ENCODE assay signal across 15 cellular contexts in the genomic region with DNA sequence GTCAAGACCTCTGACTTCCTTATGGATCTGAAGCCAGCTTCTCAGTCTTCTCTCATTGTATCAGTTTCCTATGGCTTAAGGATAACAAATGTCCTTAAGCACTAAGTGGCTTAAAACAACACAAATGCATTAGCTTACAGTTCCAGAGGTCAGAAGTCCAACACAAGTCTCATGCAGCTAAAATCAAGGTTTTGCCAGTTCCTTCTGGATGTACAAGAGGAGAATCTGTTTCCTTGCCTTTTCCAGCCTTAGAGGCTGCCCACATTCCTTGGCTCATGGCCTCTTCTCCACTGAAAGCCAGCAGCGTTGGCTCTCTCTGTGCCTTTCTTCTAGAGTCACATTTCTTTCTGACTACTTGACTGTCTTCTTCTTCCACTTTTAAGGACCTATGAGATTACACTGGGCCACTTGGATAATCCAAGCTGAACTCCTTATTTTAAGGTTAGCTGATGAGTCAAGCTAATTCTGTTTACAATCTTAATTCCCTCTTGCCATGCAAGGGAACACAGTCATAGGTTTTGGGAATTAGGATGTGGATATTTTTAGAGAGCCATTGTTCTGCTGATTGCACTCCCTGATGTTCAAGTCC.
DNase-seq lines count a peak whose midpoint lies in the region; ATAC-seq lines count a peak whose summit lies in the region.
"Had no signal": no experiment of that assay in that cellular context is flagged by ENCODE, and none has a peak within 500 bp of the region (broad histone marks: within the 10 kb centered on the region; RNA-seq: fewer than 3 reads in every experiment).

No MANE protein-coding gene starts in this region.

- H3K9me3 Mint-ChIP-seq in activated naive CD8-positive, alpha-beta T cell treated with anti-CD3 and anti-CD28 coated beads, Interleukin-2, amount 10 ng/mL, durations not matched to agents 7 days and 5 days, result no peaks in the 10 kb centered on the region
- H3K9me3 Mint-ChIP-seq in memory B cell, result no peaks in the 10 kb centered on the region
- H3K9me3 Mint-ChIP-seq: activated T-helper 17 cell treated with anti-CD3 and anti-CD28 coated beads, Interleukin-2, amount 50 U/mL, for 72 hours had no signal

- H3K27ac ChIP-seq in BLaER1 treated with 17β-estradiol and CSF1 and Interleukin-3, amounts not matched to agents 10 nM and 100 nM, result peak overlapping the region in 3 of 11 experiments; percentile 9 to 41 (median 30); a peak in 3 of 22 replicates
- H3K27ac ChIP-seq in mesendoderm (ENCODE audit: low read depth, low read length), result no peak overlapping the region

- peaks cover 40 to 57% (median 50%) of the 10 kb centered on the region in 10 experiments for H3K4me1 ChIP-seq in BLaER1 treated with 17β-estradiol and CSF1 and Interleukin-3, amounts not matched to agents 10 nM and 100 nM
- H3K4me1 ChIP-seq in mesendoderm (ENCODE audit: control insufficient read depth, low read depth, low read length), result no peaks in the 10 kb centered on the region

- H3K4ac ChIP-seq in mesendoderm (ENCODE audit: low read depth, low read length), result no peak overlapping the region

- H2BK5ac ChIP-seq in mesendoderm (ENCODE audit: low read length), result no peak overlapping the region

- peak; percentile 66 for DNase-seq in LHCN-M2 (ENCODE audit: low read depth)
- no peak for DNase-seq in activated naive CD8-positive, alpha-beta T cell treated with anti-CD3 and anti-CD28 coated beads, Interleukin-2, amount 10 ng/mL, durations not matched to agents 7 days and 5 days
- DNase-seq in memory B cell (ENCODE audit: low spot score in 2 of 2), result no peak
- no peak for DNase-seq in mesendoderm
- no peak for DNase-seq in NCI-H2029 treated with DMSO at 0.1 percent for 48 hours (lab: John Stamatoyannopoulos, UW)
- no peak for DNase-seq in NCI-H146 (lab: John Stamatoyannopoulos, UW)
- DNase-seq: activated CD4-positive, alpha-beta T cell treated with anti-CD3 and anti-CD28 coated beads, Interleukin-2, amount 10 ng/mL, durations not matched to agents 7 days and 5 days; DMS53; NCI-H187 treated with DMSO at 0.1 percent for 48 hours; NCI-H526; stimulated activated naive CD8-positive, alpha-beta T cell treated with anti-CD3 and anti-CD28 coated beads, Interleukin-15, Interleukin-2, amounts not matched to agents 100 U/mL and 50 U/mL, for 24 hours; T-helper 2 cell had no signal

- no peaks in the 10 kb centered on the region for H3K9me3 ChIP-seq in BLaER1 treated with 17β-estradiol and CSF1 and Interleukin-3, amounts not matched to agents 10 nM and 100 nM (replicated peaks in 1 of 11)

- H3K79me1 ChIP-seq in mesendoderm (ENCODE audit: low read length), result no peaks in the 10 kb centered on the region

- no peak overlapping the region for H2AK5ac ChIP-seq in mesendoderm (ENCODE audit: low read length)

- H4K8ac ChIP-seq in mesendoderm (ENCODE audit: low read depth, low read length), result no peak overlapping the region

- H3K27me3 ChIP-seq in BLaER1 treated with 17β-estradiol and CSF1 and Interleukin-3, amounts not matched to agents 10 nM and 100 nM, result no peaks in the 10 kb centered on the region; a peak in 1 of 22 replicates
- no peaks in the 10 kb centered on the region for H3K27me3 ChIP-seq in mesendoderm (ENCODE audit: insufficient read depth, low read length, poor library complexity)

- H3K23ac ChIP-seq in mesendoderm (ENCODE audit: low read length), result no peak overlapping the region

- H3K18ac ChIP-seq in mesendoderm (ENCODE audit: low read length), result no peak overlapping the region

- H3K56ac ChIP-seq in mesendoderm (ENCODE audit: low read length), result no peak overlapping the region

- peak overlapping the region; percentile 46 for H3K27ac Mint-ChIP-seq in activated naive CD8-positive, alpha-beta T cell treated with anti-CD3 and anti-CD28 coated beads, Interleukin-2, amount 10 ng/mL, durations not matched to agents 7 days and 5 days
- peak overlapping the region; percentile 14 for H3K27ac Mint-ChIP-seq in memory B cell
- H3K27ac Mint-ChIP-seq: activated CD4-positive, alpha-beta T cell treated with anti-CD3 and anti-CD28 coated beads, Interleukin-2, amount 10 ng/mL, durations not matched to agents 7 days and 5 days; activated T-helper 17 cell treated with anti-CD3 and anti-CD28 coated beads, Interleukin-2, amount 50 U/mL, for 72 hours had no signal

- no peaks in the 10 kb centered on the region for H4K20me1 ChIP-seq in BLaER1 treated with 17β-estradiol and CSF1 and Interleukin-3, amounts not matched to agents 10 nM and 100 nM

- H2BK120ac ChIP-seq in mesendoderm (ENCODE audit: low read depth, low read length), result no peak overlapping the region

- H4K5ac ChIP-seq in mesendoderm (ENCODE audit: low read length), result no peak overlapping the region

- H3K4me3 ChIP-seq in BLaER1 treated with 17β-estradiol and CSF1 and Interleukin-3, amounts not matched to agents 10 nM and 100 nM, result no peak overlapping the region
- no peak overlapping the region for H3K4me3 ChIP-seq in mesendoderm (ENCODE audit: low read length)

- peak overlapping the region in 7 of 11 experiments; percentile 16 to 73 (median 50); a peak in 11 of 22 replicates for H3K4me2 ChIP-seq in BLaER1 treated with 17β-estradiol and CSF1 and Interleukin-3, amounts not matched to agents 10 nM and 100 nM
- H3K4me2 ChIP-seq in mesendoderm (ENCODE audit: low read length), result no peak overlapping the region

- no peak overlapping the region for H3K4me3 Mint-ChIP-seq in activated naive CD8-positive, alpha-beta T cell treated with anti-CD3 and anti-CD28 coated beads, Interleukin-2, amount 10 ng/mL, durations not matched to agents 7 days and 5 days
- H3K4me3 Mint-ChIP-seq in memory B cell, result no peak overlapping the region
- H3K4me3 Mint-ChIP-seq: activated CD4-positive, alpha-beta T cell treated with anti-CD3 and anti-CD28 coated beads, Interleukin-2, amount 10 ng/mL, durations not matched to agents 7 days and 5 days; activated T-helper 17 cell treated with anti-CD3 and anti-CD28 coated beads, Interleukin-2, amount 50 U/mL, for 72 hours had no signal

- H2BK15ac ChIP-seq in mesendoderm (replicated peaks; ENCODE audit: low read depth), result no peak overlapping the region

- no peak for ATAC-seq in activated naive CD8-positive, alpha-beta T cell treated with anti-CD3 and anti-CD28 coated beads, Interleukin-2, amount 10 ng/mL, durations not matched to agents 7 days and 5 days (ENCODE audit: low read depth)
- ATAC-seq in memory B cell (ENCODE audit: low read depth), result no peak
- no peak for ATAC-seq in GM19351 (IDR thresholded peaks at IDR 0.05; ENCODE audit: unreplicated experiment)
- ATAC-seq: activated T-helper 17 cell treated with anti-CD3 and anti-CD28 coated beads, Interleukin-2, amount 50 U/mL, for 72 hours; stimulated activated naive CD8-positive, alpha-beta T cell treated with anti-CD3 and anti-CD28 coated beads, Interleukin-15, Interleukin-2, amounts not matched to agents 100 U/mL and 50 U/mL, for 24 hours had no signal

- H3K27me3 Mint-ChIP-seq in activated naive CD8-positive, alpha-beta T cell treated with anti-CD3 and anti-CD28 coated beads, Interleukin-2, amount 10 ng/mL, durations not matched to agents 7 days and 5 days, result no peaks in the 10 kb centered on the region
- H3K27me3 Mint-ChIP-seq in memory B cell, result no peaks in the 10 kb centered on the region
- H3K27me3 Mint-ChIP-seq: activated CD4-positive, alpha-beta T cell treated with anti-CD3 and anti-CD28 coated beads, Interleukin-2, amount 10 ng/mL, durations not matched to agents 7 days and 5 days; activated T-helper 17 cell treated with anti-CD3 and anti-CD28 coated beads, Interleukin-2, amount 50 U/mL, for 72 hours had no signal

- peaks cover 6% of the 10 kb centered on the region for H3K36me3 Mint-ChIP-seq in activated naive CD8-positive, alpha-beta T cell treated with anti-CD3 and anti-CD28 coated beads, Interleukin-2, amount 10 ng/mL, durations not matched to agents 7 days and 5 days
- H3K36me3 Mint-ChIP-seq in memory B cell, result no peaks in the 10 kb centered on the region

- H3K9ac ChIP-seq in BLaER1 treated with 17β-estradiol and CSF1 and Interleukin-3, amounts not matched to agents 10 nM and 100 nM, result no peak overlapping the region
- no peak overlapping the region for H3K9ac ChIP-seq in mesendoderm (ENCODE audit: low read length)

- H3K4me1 Mint-ChIP-seq in activated naive CD8-positive, alpha-beta T cell treated with anti-CD3 and anti-CD28 coated beads, Interleukin-2, amount 10 ng/mL, durations not matched to agents 7 days and 5 days, result peaks cover 49% of the 10 kb centered on the region
- H3K4me1 Mint-ChIP-seq in memory B cell, result peaks cover 22% of the 10 kb centered on the region

- WGBS in mesendoderm (ENCODE audit: extremely low coverage, insufficient coverage, low lambda C conversion rate), result no CpG with 5 or more reads among the region's 1 CpG

- POLR2A ChIA-PET in activated naive CD8-positive, alpha-beta T cell treated with anti-CD3 and anti-CD28 coated beads, Interleukin-2, amount 10 ng/mL, durations not matched to agents 7 days and 5 days (lab: Charles Lee), result interaction anchor here (0.6 to 2.0 kb wide), 4 partner anchors 9 to 24 kb away, joined by 3 to 9 read pairs (median 4); no protein-coding TSS in a partner anchor

- no peaks in the 10 kb centered on the region for H3K36me3 ChIP-seq in BLaER1 treated with 17β-estradiol and CSF1 and Interleukin-3, amounts not matched to agents 10 nM and 100 nM
- H3K36me3 ChIP-seq in mesendoderm (ENCODE audit: control insufficient read depth, insufficient read depth, low read length), result no peaks in the 10 kb centered on the region

- H3K79me2 ChIP-seq in mesendoderm (ENCODE audit: control insufficient read depth, insufficient read depth, low read length), result no peaks in the 10 kb centered on the region
